23 cellular contexts compared by ENCODE assay signal in genomic region chr12:75831413-75831812, GRCh38.
DNase-seq lines count a peak whose midpoint lies in the region; ATAC-seq, FAIRE-seq and TF ChIP-seq lines count a peak whose summit lies in the region.
"Had no signal": no experiment of that assay in that cellular context is flagged by ENCODE, and none has a peak within 500 bp of the region (broad histone marks: within the 10 kb centered on the region; RNA-seq: fewer than 3 reads in every experiment).

No MANE protein-coding gene starts in this region.

- 23% methylated on average over 3 of the region's 3 CpGs for WGBS in right cardiac atrium

- no peaks in the 10 kb centered on the region for H3K27me3 Mint-ChIP-seq in astrocyte (ENCODE audit: low read depth, unreplicated experiment)
- no peaks in the 10 kb centered on the region for H3K27me3 Mint-ChIP-seq in endothelial cell (ENCODE audit: unreplicated experiment)

- H3K27me3 ChIP-seq in ACC112 (ENCODE audit: insufficient read depth, low read length) = no peaks in the 10 kb centered on the region
- H3K27me3 ChIP-seq in astrocyte (ENCODE audit: insufficient read depth, low read length) = no peaks in the 10 kb centered on the region
- no peaks in the 10 kb centered on the region for H3K27me3 ChIP-seq in right cardiac atrium (ENCODE audit: control insufficient read depth, insufficient read depth)
- H3K27me3 ChIP-seq: adrenal gland, pancreas, thyroid gland had no signal

- H3K4me1 Mint-ChIP-seq in astrocyte (ENCODE audit: low read depth, unreplicated experiment) = no peaks in the 10 kb centered on the region
- H3K4me1 Mint-ChIP-seq in endothelial cell (ENCODE audit: unreplicated experiment) = peaks cover 12% of the 10 kb centered on the region

- H3K79me2 ChIP-seq in ACC112 (ENCODE audit: control insufficient read depth, insufficient read depth, low read length, unreplicated experiment) (no peaks in the 10 kb centered on the region), astrocyte (ENCODE audit: insufficient read depth, low read length) (no peaks in the 10 kb centered on the region)

- H3K36me3 Mint-ChIP-seq in astrocyte (ENCODE audit: low read depth, unreplicated experiment) (no peaks in the 10 kb centered on the region), endothelial cell (ENCODE audit: low read depth, unreplicated experiment) (no peaks in the 10 kb centered on the region)

- FAIRE-seq in astrocyte (lab: Jason Lieb, UNC) = no peak
- FAIRE-seq: pancreas, TTC549 had no signal

- TF ChIP-seq CTCF in astrocyte (IDR thresholded peaks at IDR 0.05; ENCODE audit: insufficient read depth, low read depth, low read length) (no peak), endothelial cell (IDR thresholded peaks at IDR 0.05; ENCODE audit: unreplicated experiment) (no peak)

- no peak overlapping the region for H3K9ac ChIP-seq in astrocyte (ENCODE audit: low read length)
- H3K9ac ChIP-seq: GM23248 had no signal

- H3K4me3 ChIP-seq in ACC112 (ENCODE audit: low read depth, low read length) (no peak overlapping the region), astrocyte (ENCODE audit: insufficient read depth, low read depth, low read length) (no peak overlapping the region), right cardiac atrium (ENCODE audit: low read length) (no peak overlapping the region)
- H3K4me3 ChIP-seq: adrenal gland, GM23248, lung, pancreas, thyroid gland had no signal

- H3K36me3 ChIP-seq in ACC112 (ENCODE audit: insufficient read depth, low read length) (no peaks in the 10 kb centered on the region), astrocyte (ENCODE audit: insufficient read depth, low read length) (no peaks in the 10 kb centered on the region)
- H3K36me3 ChIP-seq: adrenal gland, pancreas, thyroid gland had no signal

- H3K27ac Mint-ChIP-seq in astrocyte (ENCODE audit: unreplicated experiment) = no peak overlapping the region
- no peak overlapping the region for H3K27ac Mint-ChIP-seq in endothelial cell (ENCODE audit: unreplicated experiment)

- intact Hi-C loops in right cardiac atrium (cut with DNase I) = no loop called here

- peak; percentile 75 for ATAC-seq in right cardiac atrium
- ATAC-seq: esophagus mucosa, pancreas had no signal

- H3K9me3 ChIP-seq in astrocyte (ENCODE audit: insufficient read depth, low read depth, low read length) (no peaks in the 10 kb centered on the region), right cardiac atrium (ENCODE audit: control insufficient read depth, low read length) (no peaks in the 10 kb centered on the region)
- H3K9me3 ChIP-seq: adrenal gland, pancreas, thyroid gland had no signal

- DNase-seq in MV-4-11 (lab: John Stamatoyannopoulos, UW) (peak; percentile 27), astrocyte (ENCODE audit: low read depth) (peak; percentile 72), right cardiac atrium (no peak), 8988T (no peak), endothelial cell (ENCODE audit: low spot score) (no peak), AG08396 (ENCODE audit: low spot score) (no peak), ureter (ENCODE audit: low spot score) (no peak)
- DNase-seq: activated CD4-positive, alpha-beta T cell treated with anti-CD3 and anti-CD28 coated beads for 48 hours; activated effector memory CD4-positive, alpha-beta T cell treated with anti-CD3 and anti-CD28 coated beads, Interleukin-2, amount 50 U/mL, for 16 hours; adrenal gland; central memory CD4-positive, alpha-beta T cell; GM23248; Kasumi-1; NCI-H1417; pancreas; stimulated activated CD4-positive, alpha-beta T cell treated with anti-CD3 and anti-CD28 coated beads, Interleukin-1b, Interleukin-23, amount 100 ng/mL, for 48 hours; stimulated activated naive CD4-positive, alpha-beta T cell treated with Interleukin-2 at 50 U/mL for 16 hours; thyroid gland had no signal

- peaks cover 4% of the 10 kb centered on the region for H3K4me1 ChIP-seq in ACC112 (ENCODE audit: control insufficient read depth, insufficient read depth, low read length, unreplicated experiment)
- H3K4me1 ChIP-seq in astrocyte (ENCODE audit: insufficient read depth, low read length) = peaks cover 5% of the 10 kb centered on the region
- H3K4me1 ChIP-seq in right cardiac atrium (ENCODE audit: control insufficient read depth, insufficient read depth, low read length) = peaks cover 1% of the 10 kb centered on the region
- H3K4me1 ChIP-seq: thyroid gland had no signal

- no peak overlapping the region for H3K27ac ChIP-seq in ACC112 (ENCODE audit: low read depth, low read length)
- H3K27ac ChIP-seq in astrocyte (ENCODE audit: low read depth, low read length) = no peak overlapping the region
- H3K27ac ChIP-seq in right cardiac atrium (ENCODE audit: low read length) = no peak overlapping the region
- H3K27ac ChIP-seq: adrenal gland, GM23248, pancreas, RWPE1, thyroid gland had no signal

- H3K4me3 Mint-ChIP-seq in astrocyte (ENCODE audit: unreplicated experiment) (no peak overlapping the region), endothelial cell (ENCODE audit: unreplicated experiment) (no peak overlapping the region)

- no peaks in the 10 kb centered on the region for H4K20me1 ChIP-seq in astrocyte (ENCODE audit: insufficient read depth, low read length)

- no peak overlapping the region for H3K4me2 ChIP-seq in astrocyte (ENCODE audit: low read length)

- H3K9me3 Mint-ChIP-seq in astrocyte (ENCODE audit: unreplicated experiment) = no peaks in the 10 kb centered on the region
- no peaks in the 10 kb centered on the region for H3K9me3 Mint-ChIP-seq in endothelial cell (ENCODE audit: unreplicated experiment)

- peak overlapping the region; percentile 47 for H2AFZ ChIP-seq in ACC112 (ENCODE audit: low read length, unreplicated experiment)
- no peak overlapping the region for H2AFZ ChIP-seq in astrocyte (ENCODE audit: low read depth, low read length)
- H2AFZ ChIP-seq: GM23248 had no signal

Comparison
In these comparisons a context has a peak if more than half of its experiments do, and no peak if none do; other contexts are left out.
1. DNase-seq: peak in MV-4-11 (single experiment) and astrocyte (single experiment); none in right cardiac atrium (0 of 3), 8988T (single experiment), endothelial cell (single experiment), AG08396 (single experiment) and ureter (single experiment).